In genomic region chr10:110221721-110222261, GRCh38 we compare ENCODE assay signal across 8 cellular contexts.
A peak's percentile ranks its signal among the peaks of the same experiment; 100 is the strongest.
DNase-seq lines count a peak whose midpoint lies in the region; ATAC-seq and TF ChIP-seq lines count a peak whose summit lies in the region.

No MANE protein-coding gene starts in this region.

- peak; percentile 15; the same call in 1 of the 2 replicates for TF ChIP-seq CTCF in GM12875 (IDR thresholded peaks at IDR 0.05; ENCODE audit: borderline replicate concordance, insufficient read depth, low read depth, low read length)

- no peak overlapping the region for H3K4me3 ChIP-seq in GM12875 (ENCODE audit: low read depth, low read length)

- peak; percentile 49 for ATAC-seq in HG02623 (IDR thresholded peaks at IDR 0.05; ENCODE audit: unreplicated experiment)
- ATAC-seq in activated CD4-positive, CD25-positive, alpha-beta regulatory T cell treated with anti-CD3 and anti-CD28 coated beads, Interleukin-2, amount 50 U/mL, for 24 hours = peak; percentile 74 to 79

- peak; percentile 65 for DNase-seq in NCI-H1105 treated with DMSO at 0.1 percent for 48 hours (lab: John Stamatoyannopoulos, UW)
- DNase-seq in central memory CD4-positive, alpha-beta T cell = peak; percentile 76
- peak; percentile 96 for DNase-seq in kidney tubule cell (ENCODE audit: low spot score)
- DNase-seq in stimulated activated CD4-positive, alpha-beta T cell treated with anti-CD3 and anti-CD28 coated beads, Interleukin-1b, Interleukin-23, amount 100 ng/mL, for 1 hour (ENCODE audit: low read depth in 2 of 2) = peak; percentile 39 to 57
- no peak for DNase-seq in DMS114 treated with DMSO at 0.1 percent for 48 hours (lab: John Stamatoyannopoulos, UW; ENCODE audit: unreplicated experiment)
